Comparison of ENCODE assay signal across 1 cellular context in genomic region chr14:77103954-77104353, GRCh38.
TF ChIP-seq lines count a peak whose summit lies in the region.

No MANE protein-coding gene starts in this region.

TF ChIP-seq in SK-N-SH, 30 proteins besides CTCF, POLR2A, EP300 and RAD21 (continued from another document):
- no peak for TF ChIP-seq REST (IDR thresholded peaks at IDR 0.05; ENCODE audit: low read depth, low read length)
- no peak for TF ChIP-seq YY1 (IDR thresholded peaks at IDR 0.05; ENCODE audit: low read depth)
- no peak for TF ChIP-seq TEAD4 (IDR thresholded peaks at IDR 0.05; ENCODE audit: borderline replicate concordance, insufficient read depth)
- no peak for TF ChIP-seq MXI1 (IDR thresholded peaks at IDR 0.05; ENCODE audit: low read depth, low read length)
